Comparison of ENCODE assay signal across 8 cellular contexts in the genomic region with DNA sequence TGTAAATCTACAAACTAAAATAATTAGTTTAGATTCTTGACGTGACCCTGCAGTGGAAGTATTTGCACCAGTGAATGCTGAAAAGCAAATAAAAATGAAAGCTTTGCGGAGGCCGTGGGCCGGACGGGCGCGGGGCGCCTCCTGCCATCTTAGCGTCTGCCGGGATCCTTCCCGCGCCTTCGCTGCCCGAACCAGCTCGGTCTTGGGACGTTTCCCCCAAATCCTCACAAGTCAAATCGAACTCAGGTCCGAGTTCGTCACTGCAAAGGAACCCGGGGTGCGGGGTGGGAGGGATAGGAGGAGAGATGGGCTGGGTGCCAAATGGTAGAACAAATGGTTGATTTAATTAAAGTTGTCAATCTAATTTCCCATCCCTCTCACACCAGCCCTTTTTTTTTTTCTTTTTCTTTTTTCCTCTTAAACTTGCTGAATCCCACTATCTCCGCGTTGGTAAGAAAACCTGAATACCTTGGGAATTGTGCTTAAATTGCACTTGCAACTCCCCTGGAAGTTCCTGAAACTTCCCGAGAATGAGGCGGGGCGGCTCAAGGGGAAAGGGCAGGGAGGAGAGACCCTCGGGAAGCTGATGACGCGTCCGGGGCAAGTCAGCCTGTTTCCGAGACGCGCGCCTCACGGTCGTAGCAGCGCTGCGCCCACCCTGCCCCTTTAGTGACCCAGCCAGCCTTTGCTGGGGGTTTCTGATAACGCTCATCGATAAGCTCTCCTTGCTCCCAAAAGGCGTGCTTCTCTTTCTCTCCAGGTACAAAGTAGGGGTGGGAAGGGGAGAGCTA. TPM values are rescaled to one million over a fixed set of nuclear protein-coding genes. Genes with fewer than 3 reads are reported as not detected.
A peak's percentile ranks its signal among the peaks of the same experiment; 100 is the strongest.
DNase-seq lines count a peak whose midpoint lies in the region; ATAC-seq lines count a peak whose summit lies in the region.

No MANE protein-coding gene starts in this region.

- no peaks in the 10 kb centered on the region for H3K36me3 ChIP-seq in effector memory CD4-positive, alpha-beta T cell (ENCODE audit: control insufficient read depth, insufficient read depth, low read length)
- H3K36me3 ChIP-seq in subcutaneous abdominal adipose tissue (ENCODE audit: control insufficient read depth in 5 of 5, insufficient read depth in 5 of 5, low read length in 5 of 5) = no peaks in the 10 kb centered on the region

- H3K9me3 ChIP-seq in T-helper 17 cell (ENCODE audit: control insufficient read depth, low read length, poor library complexity, severe bottlenecking) = no peaks in the 10 kb centered on the region
- H3K9me3 ChIP-seq in effector memory CD4-positive, alpha-beta T cell (ENCODE audit: control insufficient read depth, low read length) = no peaks in the 10 kb centered on the region
- no peaks in the 10 kb centered on the region for H3K9me3 ChIP-seq in subcutaneous abdominal adipose tissue (ENCODE audit: control insufficient read depth in 5 of 5, low read length in 5 of 5)

- H3K4me1 ChIP-seq in effector memory CD4-positive, alpha-beta T cell (ENCODE audit: control insufficient read depth, insufficient read depth, low read length, poor library complexity, severe bottlenecking) = peaks cover 10% of the 10 kb centered on the region
- H3K4me1 ChIP-seq in subcutaneous abdominal adipose tissue (ENCODE audit: control insufficient read depth in 5 of 5, insufficient read depth in 5 of 5, low read length in 5 of 5) = peaks cover 0 to 24% (median 13%) of the 10 kb centered on the region in 5 donors

- ATAC-seq in GM18498 (IDR thresholded peaks at IDR 0.05; ENCODE audit: unreplicated experiment) = peak; percentile 49
- ATAC-seq in T-helper 17 cell = no peak
- no peak for ATAC-seq in GM21717 (IDR thresholded peaks at IDR 0.05; ENCODE audit: unreplicated experiment)

- DNase-seq in T-helper 17 cell (no peak), lung microvascular endothelial cell (ENCODE audit: low read depth in 2 of 2) (peak; percentile 73 to 77), COLO668 (lab: John Stamatoyannopoulos, UW; ENCODE audit: unreplicated experiment) (no peak), NCI-H2081 treated with DMSO at 0.1 percent for 48 hours (lab: John Stamatoyannopoulos, UW) (no peak)
- no peak for DNase-seq in effector memory CD4-positive, alpha-beta T cell

- H3K27ac ChIP-seq in effector memory CD4-positive, alpha-beta T cell (ENCODE audit: insufficient read depth, low read length, poor library complexity, severe bottlenecking) = no peak overlapping the region
- H3K27ac ChIP-seq in subcutaneous abdominal adipose tissue (ENCODE audit: low read depth, low read length) = peak overlapping the region; percentile 98

- H3K27me3 ChIP-seq in effector memory CD4-positive, alpha-beta T cell (replicated peaks; ENCODE audit: control insufficient read depth, insufficient read depth, low read length, poor library complexity, severe bottlenecking) = peaks cover 14% of the 10 kb centered on the region
- H3K27me3 ChIP-seq in subcutaneous abdominal adipose tissue (ENCODE audit: control insufficient read depth in 5 of 5, insufficient read depth in 4 of 5, low read length in 5 of 5) = no peaks in the 10 kb centered on the region

- H3K36me3 Mint-ChIP-seq in T-helper 17 cell (ENCODE audit: low read depth) = peaks cover 2% of the 10 kb centered on the region

- H3K4me3 ChIP-seq in effector memory CD4-positive, alpha-beta T cell (ENCODE audit: insufficient read depth, low read depth, low read length, poor library complexity, severe bottlenecking) = peak overlapping the region; percentile 33
- H3K4me3 ChIP-seq in subcutaneous abdominal adipose tissue (ENCODE audit: low read depth in 1 of 5, low read length in 5 of 5) = peak overlapping the region; percentile 81 to 89 (median 86)

- peak overlapping the region; percentile 92 for H3K4me3 Mint-ChIP-seq in T-helper 17 cell

- peaks cover 18% of the 10 kb centered on the region for H3K4me1 Mint-ChIP-seq in T-helper 17 cell

- peak overlapping the region; percentile 90 to 97 (median 90) for H3K9ac ChIP-seq in subcutaneous abdominal adipose tissue (ENCODE audit: low read length in 5 of 5)

- peaks cover 51% of the 10 kb centered on the region for H3K27me3 Mint-ChIP-seq in T-helper 17 cell

- H3K27ac Mint-ChIP-seq in T-helper 17 cell = no peak overlapping the region

RNA-seq across cellular contexts. Expression of gene GJA1, which starts 1.7 kb away (rescaled TPM):
- total RNA-seq in T-helper 17 cell (under 1 TPM in 1 of 2 donors, not detected in 1; 0.12 TPM), lung microvascular endothelial cell (363 and 693 TPM in 2 replicates)

Comparison
In these comparisons a context has a peak if more than half of its experiments do, and no peak if none do; other contexts are left out.
1. DNase-seq: peak in lung microvascular endothelial cell (2 of 2); none in T-helper 17 cell (0 of 3), effector memory CD4-positive, alpha-beta T cell (0 of 3), COLO668 (single experiment) and NCI-H2081 treated with DMSO at 0.1 percent for 48 hours (single experiment).
2. RNA of gene GJA1, which starts 1.7 kb away (total RNA-seq): 363 to 693 TPM in lung microvascular endothelial cell; 0.12 TPM in T-helper 17 cell; every median in the first group is over 100 times any median in the second.